Comparison of ENCODE assay signal across 11 cellular contexts in the genomic region with DNA sequence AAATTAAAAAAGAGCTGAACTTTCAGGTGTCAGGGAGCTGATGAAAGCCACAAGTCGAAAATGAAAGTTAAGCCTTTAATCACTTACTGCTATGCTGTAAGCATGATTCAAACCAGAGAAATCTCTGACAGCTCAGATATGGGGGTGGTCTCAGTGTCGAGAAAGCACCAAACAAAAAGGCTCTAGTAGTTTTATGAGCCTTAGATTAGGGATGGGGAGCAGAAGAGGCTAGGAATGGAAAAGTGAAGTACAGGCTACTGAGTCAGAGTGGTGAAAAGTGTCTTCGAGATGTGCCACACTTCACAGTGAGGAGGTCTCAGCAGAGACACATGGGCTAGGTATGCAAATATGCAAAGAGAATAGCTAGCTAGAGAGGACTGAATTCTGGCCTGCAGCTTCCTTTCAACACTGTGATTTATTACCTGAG.
A peak's percentile ranks its signal among the peaks of the same experiment; 100 is the strongest.
DNase-seq lines count a peak whose midpoint lies in the region; ATAC-seq and TF ChIP-seq lines count a peak whose summit lies in the region.
"Had no signal": no experiment of that assay in that cellular context is flagged by ENCODE, and none has a peak within 500 bp of the region (broad histone marks: within the 10 kb centered on the region; RNA-seq: fewer than 3 reads in every experiment).

No MANE protein-coding gene starts in this region.

- no peaks in the 10 kb centered on the region for H3K79me2 ChIP-seq in DND-41 (ENCODE audit: insufficient read depth, low read length)

- ATAC-seq in DND-41 (ENCODE audit: insufficient read depth, low read depth): peak; percentile 95
- peak; percentile 97 for ATAC-seq in GM19324 (IDR thresholded peaks at IDR 0.05; ENCODE audit: low FRiP score, unreplicated experiment)
- ATAC-seq in HG02973 (IDR thresholded peaks at IDR 0.05; ENCODE audit: unreplicated experiment): peak; percentile 98
- ATAC-seq: WTC11 had no signal

- no peak for TF ChIP-seq CTCF in DND-41 (IDR thresholded peaks at IDR 0.05; ENCODE audit: borderline replicate concordance, extremely low read depth, low read length, poor library complexity, severe bottlenecking)
- no peak for TF ChIP-seq CTCF in foreskin fibroblast (IDR thresholded peaks at IDR 0.05; ENCODE audit: low read depth, low read length)

- no peaks in the 10 kb centered on the region for H3K9me3 ChIP-seq in DND-41 (ENCODE audit: insufficient read depth, low read length, severe bottlenecking)
- H3K9me3 ChIP-seq: colonic mucosa had no signal

- H3K4me3 ChIP-seq in DND-41 (ENCODE audit: low read depth in 1 of 2, low read length in 2 of 2) (peak overlapping the region in 1 of 2 experiments; percentile 39; a peak in 2 of 4 replicates), foreskin fibroblast (ENCODE audit: low read depth in 1 of 2, low read length in 2 of 2) (no peak overlapping the region), H7 (ENCODE audit: insufficient read depth, low read depth, low read length) (no peak overlapping the region)
- H3K4me3 ChIP-seq: colonic mucosa had no signal

- H3K27ac ChIP-seq in DND-41 (ENCODE audit: low read length) (peak overlapping the region; percentile 68), substantia nigra (ENCODE audit: low read depth, low read length, poor library complexity, severe bottlenecking) (no peak overlapping the region)
- H3K27ac ChIP-seq: colonic mucosa had no signal

- H3K4me2 ChIP-seq in DND-41 (ENCODE audit: insufficient read depth, low read length): peak overlapping the region; percentile 65

- H2AFZ ChIP-seq in DND-41 (ENCODE audit: low read depth, low read length): peak overlapping the region; percentile 70

- DNase-seq in DND-41: peak; percentile 15
- DNase-seq in SW480 (ENCODE audit: low spot score): peak; percentile 3
- no peak for DNase-seq in foreskin fibroblast
- no peak for DNase-seq in H7
- DNase-seq in GDM1 (lab: John Stamatoyannopoulos, UW): no peak
- DNase-seq in substantia nigra (lab: John Stamatoyannopoulos, UW): no peak
- DNase-seq: colonic mucosa, DMS 273 treated with DMSO at 0.1 percent for 48 hours had no signal

- H3K9ac ChIP-seq in DND-41 (ENCODE audit: low read depth, low read length): peak overlapping the region; percentile 28; the same call in 1 of the 2 replicates

- H3K36me3 ChIP-seq in DND-41 (ENCODE audit: insufficient read depth, low read length) (no peaks in the 10 kb centered on the region), H7 (replicated peaks; ENCODE audit: control insufficient read depth, insufficient read depth, low read length) (no peaks in the 10 kb centered on the region)
- H3K36me3 ChIP-seq: colonic mucosa had no signal

- no peaks in the 10 kb centered on the region for H4K20me1 ChIP-seq in DND-41 (ENCODE audit: insufficient read depth, low read length)

- peaks cover 16% of the 10 kb centered on the region for H3K4me1 ChIP-seq in DND-41 (ENCODE audit: insufficient read depth, low read length)
- H3K4me1 ChIP-seq: colonic mucosa had no signal

- H3K27me3 ChIP-seq in DND-41 (ENCODE audit: insufficient read depth, low read length, poor library complexity): no peaks in the 10 kb centered on the region
- H3K27me3 ChIP-seq in H7 (ENCODE audit: control insufficient read depth, insufficient read depth, low read length): no peaks in the 10 kb centered on the region
- H3K27me3 ChIP-seq: colonic mucosa had no signal

Comparison
In these comparisons a context has a peak if more than half of its experiments do, and no peak if none do; other contexts are left out.
1. DNase-seq: peak in DND-41 (single experiment) and SW480 (single experiment); none in foreskin fibroblast (0 of 2), H7 (single experiment), GDM1 (single experiment) and substantia nigra (0 of 49).
2. Peak in every context shown above with its lines, with median percentiles within 50 percentile points of each other: ATAC-seq.